Comparison of ENCODE assay signal across 8 cellular contexts in the genomic region with DNA sequence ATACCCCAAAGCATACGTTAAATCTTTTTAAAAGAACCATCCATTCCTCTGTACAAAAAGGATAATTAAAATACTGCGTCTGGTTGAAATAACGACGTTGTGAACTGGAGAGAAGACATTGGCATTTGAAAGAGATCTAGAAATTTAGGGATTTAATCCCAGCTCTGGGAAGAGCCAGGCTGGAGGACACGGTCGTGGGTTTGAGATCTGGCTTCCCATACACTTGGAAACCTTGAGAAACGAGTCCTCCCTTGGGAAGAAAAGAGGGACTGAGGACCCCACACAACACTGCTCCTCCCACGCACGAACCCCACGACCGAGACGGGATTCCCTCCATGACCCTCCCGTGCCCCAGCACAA. TPM values are rescaled to one million over a fixed set of nuclear protein-coding genes. Genes with fewer than 3 reads are reported as not detected.
DNase-seq lines count a peak whose midpoint lies in the region; ATAC-seq and TF ChIP-seq lines count a peak whose summit lies in the region.

No MANE protein-coding gene starts in this region.

- H3K9me3 ChIP-seq in left ventricle myocardium inferior (replicated peaks): no peaks in the 10 kb centered on the region
- no peaks in the 10 kb centered on the region for H3K9me3 ChIP-seq in mammary epithelial cell (replicated peaks; ENCODE audit: insufficient read depth, low read length)
- no peaks in the 10 kb centered on the region for H3K9me3 ChIP-seq in mononuclear cell (ENCODE audit: low read depth, low read length)
- no peaks in the 10 kb centered on the region for H3K9me3 ChIP-seq in aorta (ENCODE audit: control insufficient read depth, low read length)

- DNase-seq in left ventricle myocardium inferior (no peak), cardiac septum (ENCODE audit: low spot score) (no peak), mammary epithelial cell (no peak), aorta (no peak), ACHN (no peak)

- TF ChIP-seq CTCF in left ventricle myocardium inferior (IDR thresholded peaks at IDR 0.05; ENCODE audit: borderline replicate concordance) (no peak), mammary epithelial cell (conservative IDR thresholded peaks at IDR 0.05 in 1 of 2, IDR thresholded peaks at IDR 0.05 in 1 of 2; ENCODE audit: extremely low read depth in 1 of 2, insufficient read depth in 1 of 2, low read depth in 1 of 2, low read length in 2 of 2) (no peak)

- H3K4me2 ChIP-seq in mammary epithelial cell (ENCODE audit: insufficient read depth, low read depth, low read length): peak overlapping the region; percentile 82

- intact Hi-C loops in left ventricle myocardium inferior (cut with micrococcal nuclease) (no loop called here), cardiac septum (cut with DNase I) (no loop called here), mammary epithelial cell (cut with micrococcal nuclease) (no loop called here), aorta (cut with DNase I) (no loop called here)

- in situ Hi-C loops in mammary epithelial cell (cut with MboI; ENCODE audit: low sequenced_read_pairs in 2 of 2) (no loop called here), ACHN (cut with HindIII; ENCODE audit: low pct_ligation_motif_present, low pct_unique_long_range_greater_than_20kb, low sequenced_read_pairs) (no loop called here)

- no peaks in the 10 kb centered on the region for H3K79me2 ChIP-seq in mammary epithelial cell (ENCODE audit: insufficient read depth, low read length)

- no peaks in the 10 kb centered on the region for H3K27me3 ChIP-seq in left ventricle myocardium inferior (ENCODE audit: low read depth)
- H3K27me3 ChIP-seq in mammary epithelial cell (ENCODE audit: insufficient read depth, low read length): no peaks in the 10 kb centered on the region
- no peaks in the 10 kb centered on the region for H3K27me3 ChIP-seq in mononuclear cell (ENCODE audit: insufficient read depth, low read length)
- H3K27me3 ChIP-seq in aorta (ENCODE audit: control insufficient read depth in 1 of 2, insufficient read depth in 2 of 2, low read length in 1 of 2): no peaks in the 10 kb centered on the region

- dilution Hi-C loops in mammary epithelial cell (cut with HindIII; ENCODE audit: low sequenced_read_pairs): no loop called here

- WGBS in mammary epithelial cell (ENCODE audit: low coverage, missing lambda C conversion rate): 6% methylated on average over 13 of the region's 13 CpGs
- 1% methylated on average over 13 of the region's 13 CpGs for WGBS in aorta, 2 donors

- H4K20me1 ChIP-seq in mammary epithelial cell (ENCODE audit: insufficient read depth, low read length): no peaks in the 10 kb centered on the region

- peak overlapping the region; percentile 96 for H2AFZ ChIP-seq in mammary epithelial cell (ENCODE audit: low read depth, low read length)

- peaks cover 26% of the 10 kb centered on the region for H3K4me1 ChIP-seq in left ventricle myocardium inferior
- no peaks in the 10 kb centered on the region for H3K4me1 ChIP-seq in mammary epithelial cell (ENCODE audit: insufficient read depth, low read length)
- peaks cover 33% of the 10 kb centered on the region for H3K4me1 ChIP-seq in mononuclear cell (ENCODE audit: insufficient read depth, low read length)
- no peaks in the 10 kb centered on the region for H3K4me1 ChIP-seq in aorta (ENCODE audit: control insufficient read depth in 1 of 2, insufficient read depth in 2 of 2, low read length in 2 of 2)

- H3K27ac ChIP-seq in left ventricle myocardium inferior (replicated peaks): peak overlapping the region; percentile 78
- H3K27ac ChIP-seq in mammary epithelial cell (ENCODE audit: insufficient read depth, low read depth, low read length): no peak overlapping the region
- H3K27ac ChIP-seq in aorta (ENCODE audit: low read depth in 1 of 2, low read length in 2 of 2): no peak overlapping the region

- CTCF ChIA-PET in mammary epithelial cell (lab: Charles Lee; ENCODE audit: low non-redundant PET): interaction anchor here (0.7 kb wide), 1 partner anchor 686 kb away, joined by 4 read pairs; the partner anchor contains the start of gene ZNF491

- no peak for ATAC-seq in aorta (ENCODE audit: low FRiP score)
- no peak for ATAC-seq in GM18498 (IDR thresholded peaks at IDR 0.05; ENCODE audit: unreplicated experiment)
- no peak for ATAC-seq in HG03439 (IDR thresholded peaks at IDR 0.05; ENCODE audit: unreplicated experiment)

- no peaks in the 10 kb centered on the region for H3K36me3 ChIP-seq in left ventricle myocardium inferior
- no peaks in the 10 kb centered on the region for H3K36me3 ChIP-seq in mammary epithelial cell (ENCODE audit: insufficient read depth, low read length)
- no peaks in the 10 kb centered on the region for H3K36me3 ChIP-seq in aorta (ENCODE audit: control insufficient read depth in 1 of 2, insufficient read depth in 2 of 2, low read length in 1 of 2)

- peak overlapping the region; percentile 84 for H3K4me3 ChIP-seq in left ventricle myocardium inferior
- H3K4me3 ChIP-seq in mammary epithelial cell (replicated peaks in 1 of 3; ENCODE audit: insufficient read depth in 1 of 3, low read depth in 2 of 3, low read length in 3 of 3): peak overlapping the region; percentile 81 to 86 (median 86)
- H3K4me3 ChIP-seq in mononuclear cell (ENCODE audit: low read length): peak overlapping the region; percentile 85
- peak overlapping the region; percentile 15 to 89 for H3K4me3 ChIP-seq in aorta (ENCODE audit: low read length in 2 of 2)

- BruUV-seq in mammary epithelial cell (replicated peaks; lab: Mats Ljungman, UMichigan): no TSS peak

- H3K9ac ChIP-seq in mammary epithelial cell (ENCODE audit: insufficient read depth, low read length): no peak overlapping the region

RNA-seq across cellular contexts. Expression of gene ZNF709, which starts 0.6 kb away (rescaled TPM):
- total RNA-seq in left ventricle myocardium inferior (1.1 TPM), cardiac septum (0.94 TPM), mammary epithelial cell (1 to 10 TPM in 1 of 2 donors, under 1 TPM in 1; 0.82 to 3.7 TPM), mononuclear cell (3.0 TPM), aorta (1 to 10 TPM; 5.1 to 5.8 TPM)
- polyA plus RNA-seq in mammary epithelial cell (0.41 TPM), aorta (1 to 10 TPM in 1 of 2 donors, not detected in 1; 1.2 TPM)
- polyA minus RNA-seq in mammary epithelial cell: not detected

RNA-seq across cellular contexts. Expression of gene ZNF443, which starts 43.2 kb away (rescaled TPM):
- total RNA-seq in left ventricle myocardium inferior (2.3 TPM), cardiac septum (2.0 TPM), mammary epithelial cell (1 to 10 TPM; 2.2 to 3.5 TPM), mononuclear cell (2.3 TPM), aorta (1 to 10 TPM; 3.8 to 5.5 TPM)
- polyA plus RNA-seq in mammary epithelial cell (1.2 TPM), aorta (1 to 10 TPM; 1.6 to 2.3 TPM)
- polyA minus RNA-seq in mammary epithelial cell: 1.7 TPM
